In genomic region chr20:63431944-63432343, GRCh38 we compare ENCODE assay signal across 21 cellular contexts. TPM values are rescaled to one million over a fixed set of nuclear protein-coding genes. Genes with fewer than 3 reads are reported as not detected.
"Had no signal": no experiment of that assay in that cellular context is flagged by ENCODE, and none has a peak within 500 bp of the region (broad histone marks: within the 10 kb centered on the region; RNA-seq: fewer than 3 reads in every experiment).

No MANE protein-coding gene starts in this region.

- H3K36me3 ChIP-seq: MG63 had no signal

- DNase-seq: IMR-90, Karpas-422, KG1, MG63, NCI-H1092, NCI-H1105 treated with DMSO at 0.1 percent for 48 hours, NCI-H1417 treated with DMSO at 0.1 percent for 48 hours, NCI-H146, NCI-H187, NCI-H2029, NCI-H2081 treated with DMSO at 0.1 percent for 48 hours, NCI-H2171 treated with DMSO at 0.1 percent for 48 hours, NCI-H2227 treated with DMSO at 0.1 percent for 48 hours, NCI-H524, NCI-H526 treated with DMSO at 0.1 percent for 48 hours, NCI-H748 treated with DMSO at 0.1 percent for 48 hours, T-helper 1 cell had no signal

- H3K4me3 ChIP-seq: MG63 had no signal

- ATAC-seq: HepG2, Panc1, SK-N-SH treated with all-trans-retinoic acid at 6 μM for 48 hours had no signal

- H3K27ac ChIP-seq: RWPE1 had no signal

- H3K9me3 ChIP-seq: MG63 had no signal

RNA-seq across cellular contexts. Expression of gene KCNQ2, which starts 40.5 kb away (rescaled TPM):
- total RNA-seq: HepG2, IMR-90 had no signal
- polyA plus RNA-seq: HepG2 had no signal
